1 cellular context compared by ENCODE assay signal in genomic region chr16:89093602-89094251, GRCh38.
TF ChIP-seq lines count a peak whose summit lies in the region.

Gene ACSF3 (plus strand): TSS chr16:89093852. CDS start chr16:89100682, 6,830 bp downstream.

TF ChIP-seq in GM12878, 131 proteins besides CTCF, POLR2A, EP300 and RAD21 (continued from another document):
- TF ChIP-seq CEBPB (IDR thresholded peaks at IDR 0.05; ENCODE audit: borderline replicate concordance in 1 of 2, low read depth in 2 of 2, low read length in 2 of 2) (no peak), POU2F2 (IDR thresholded peaks at IDR 0.05; ENCODE audit: borderline replicate concordance, low read depth, low read length) (peak; percentile 78; the same call in 2 of the 3 replicates), ZNF687 (IDR thresholded peaks at IDR 0.05) (peak; percentile 85), NR2C2 (IDR thresholded peaks at IDR 0.05; ENCODE audit: borderline replicate concordance, control insufficient read depth, insufficient read length, low read depth) (no peak), PKNOX1 (IDR thresholded peaks at IDR 0.05) (no peak), BACH1 (IDR thresholded peaks at IDR 0.05; ENCODE audit: borderline replicate concordance) (peak; percentile 94), BCL11A (IDR thresholded peaks at IDR 0.05; ENCODE audit: low read depth, low read length) (no peak), KAT2A (conservative IDR thresholded peaks at IDR 0.05; ENCODE audit: control insufficient read depth, low read depth, low read length) (no peak), GATAD2B (conservative IDR thresholded peaks at IDR 0.05; ENCODE audit: low read depth) (peak; percentile 97), HDAC6 (IDR thresholded peaks at IDR 0.05; ENCODE audit: unreplicated experiment) (no peak), CBX5 (IDR thresholded peaks at IDR 0.05; ENCODE audit: low read depth) (0 out of 2 replicates have a peak, but pooled peaks have one; percentile 51), PML (IDR thresholded peaks at IDR 0.05; ENCODE audit: low read length) (no peak), PAX8 (IDR thresholded peaks at IDR 0.05) (no peak), TARDBP (IDR thresholded peaks at IDR 0.05; ENCODE audit: borderline replicate concordance) (0 out of 2 replicates have a peak, but pooled peaks have one; percentile 19), CUX1 (IDR thresholded peaks at IDR 0.05; ENCODE audit: insufficient replicate concordance, low read depth, low read length) (no peak)
